In genomic region chr2:6915399-6915798, GRCh38 we compare ENCODE assay signal across 1 cellular context.
A peak's percentile ranks its signal among the peaks of the same experiment; 100 is the strongest.
TF ChIP-seq lines count a peak whose summit lies in the region.

No MANE protein-coding gene starts in this region.

TF ChIP-seq in HepG2, 621 proteins besides CTCF, POLR2A, EP300 and RAD21:
- no peak for TF ChIP-seq ZBTB25 (CRISPR knock-in tag; IDR thresholded peaks at IDR 0.05)
- peak; percentile 40; the same call in 1 of the 2 replicates for TF ChIP-seq SOX5 (CRISPR knock-in tag; IDR thresholded peaks at IDR 0.05; ENCODE audit: borderline replicate concordance)
- TF ChIP-seq SOX6 (IDR thresholded peaks at IDR 0.05), result no peak
- TF ChIP-seq SOX6 (CRISPR knock-in tag; IDR thresholded peaks at IDR 0.05), result peak; percentile 45; the same call in 1 of the 2 replicates
- peak; percentile 45; the same call in 1 of the 2 replicates for TF ChIP-seq ZFX (CRISPR knock-in tag; IDR thresholded peaks at IDR 0.05; ENCODE audit: low read depth)
- no peak for TF ChIP-seq FOXP4 (CRISPR knock-in tag; IDR thresholded peaks at IDR 0.05)
- TF ChIP-seq ARNTL (CRISPR knock-in tag; IDR thresholded peaks at IDR 0.05), result peak; percentile 85; the same call in 1 of the 2 replicates
- TF ChIP-seq ZSCAN29 (CRISPR knock-in tag; conservative IDR thresholded peaks at IDR 0.05), result no peak
- no peak for TF ChIP-seq SOX13 (IDR thresholded peaks at IDR 0.05)
- TF ChIP-seq SOX13 (CRISPR knock-in tag; conservative IDR thresholded peaks at IDR 0.05 in 1 of 2, IDR thresholded peaks at IDR 0.05 in 1 of 2), result peak in 1 of 2 experiments; percentile 68; a peak in 2 of 4 replicates
- TF ChIP-seq BCL6 (CRISPR knock-in tag; IDR thresholded peaks at IDR 0.05), result 0 out of 2 replicates have a peak, but pooled peaks have one; percentile 5
- TF ChIP-seq YEATS2 (CRISPR knock-in tag; IDR thresholded peaks at IDR 0.05; ENCODE audit: borderline replicate concordance), result no peak
